ENCODE assay signal across 31 cellular contexts in the genomic region with DNA sequence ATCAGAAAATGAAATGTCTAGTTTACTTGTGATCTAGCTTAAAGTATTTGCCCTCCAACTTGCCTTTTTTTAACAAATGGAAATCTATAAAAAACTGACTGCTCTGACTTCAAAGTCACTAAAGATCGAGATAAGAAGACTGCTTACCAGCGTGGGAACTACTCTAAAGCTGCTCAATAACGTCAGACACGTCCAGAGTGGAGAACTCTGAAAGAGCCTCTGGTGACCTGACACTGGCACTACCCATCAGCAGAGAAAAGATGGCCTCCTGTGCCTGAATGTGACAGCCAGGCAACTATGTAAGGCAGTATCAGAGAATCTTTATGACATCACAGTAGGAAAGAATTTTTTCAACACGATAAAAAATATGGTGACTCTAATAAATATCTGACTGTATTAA.
DNase-seq lines count a peak whose midpoint lies in the region; ATAC-seq, FAIRE-seq and TF ChIP-seq lines count a peak whose summit lies in the region.
"Had no signal": no experiment of that assay in that cellular context is flagged by ENCODE, and none has a peak within 500 bp of the region (broad histone marks: within the 10 kb centered on the region; RNA-seq: fewer than 3 reads in every experiment).

No MANE protein-coding gene starts in this region.

- H3K27me3 ChIP-seq in GM12878 (replicated peaks in 1 of 2; ENCODE audit: control insufficient read depth in 2 of 2, insufficient read depth in 2 of 2, low read length in 1 of 2) (no peaks in the 10 kb centered on the region), neutrophil (no peaks in the 10 kb centered on the region)
- H3K27me3 ChIP-seq: BLaER1 treated with 17β-estradiol and CSF1 and Interleukin-3, amounts not matched to agents 10 nM and 100 nM; colonic mucosa had no signal

- TF ChIP-seq RAD21 in GM12878 (IDR thresholded peaks at IDR 0.05; ENCODE audit: insufficient read depth, low read depth, low read length) = no peak

- H3K36me3 Mint-ChIP-seq in activated T-helper 17 cell treated with anti-CD3 and anti-CD28 coated beads, Interleukin-2, amount 50 U/mL, for 72 hours (ENCODE audit: low read depth) = peaks cover 83% of the 10 kb centered on the region

- SMC1A ChIA-PET in GM12878 (lab: Charles Lee; ENCODE audit: uncharacterized antibody, unreplicated experiment) = interaction anchor here (1.2 to 2.4 kb wide), 3 partner anchors 25 to 240 kb away, joined by 3 to 10 read pairs (median 3); no protein-coding TSS in a partner anchor

- POLR2A ChIA-PET in GM12878 (lab: Charles Lee) = interaction anchor here (0.5 to 1.4 kb wide), 3 partner anchors 9 to 240 kb away, joined by 3 to 7 read pairs (median 3); no protein-coding TSS in a partner anchor

- DNase-seq in Right ventricle myocardium superior (no peak), cardiac septum (ENCODE audit: low spot score) (no peak), GM12878 (ENCODE audit: low read depth, low spot score) (no peak), GM12891 (ENCODE audit: insufficient read length, low spot score) (no peak), left lobe of liver (ENCODE audit: low spot score) (no peak)
- DNase-seq: activated CD8-positive, alpha-beta memory T cell treated with anti-CD3 and anti-CD28 coated beads for 24 hours; activated T-cell treated with anti-CD3 and anti-CD28 coated beads for 4 hours; aorta; colonic mucosa; COR-L47; DMS53; effector CD4-positive, alpha-beta T cell; glutamatergic neuron; H7; midbrain; naive B cell; NCI-H1092; NCI-H2029 treated with DMSO at 0.1 percent for 48 hours; NK-92 treated with Interleukin-12 subunit alpha and Interleukin-12 subunit beta, amount 100 ng/mL, for 24 hours; psoas muscle; stimulated activated CD4-positive, alpha-beta T cell treated with anti-CD3 and anti-CD28 coated beads, Interleukin-15, amount 100 ng/mL, for 24 hours; T-helper 1 cell had no signal

- peaks cover 6% of the 10 kb centered on the region for H3K4me1 Mint-ChIP-seq in activated T-helper 17 cell treated with anti-CD3 and anti-CD28 coated beads, Interleukin-2, amount 50 U/mL, for 72 hours

- no peak overlapping the region for H3K4me3 Mint-ChIP-seq in activated T-helper 17 cell treated with anti-CD3 and anti-CD28 coated beads, Interleukin-2, amount 50 U/mL, for 72 hours
- H3K4me3 Mint-ChIP-seq: naive B cell; stimulated activated memory B cell treated with anti-CD40 and anti-IgM and Interleukin-4, amounts not matched to agents 10 μg/mL and 1 μg/mL and 100 μg/mL, for 72 hours; type B pancreatic cell had no signal

- H3K9ac ChIP-seq in GM12878 (ENCODE audit: control insufficient read depth, insufficient read depth, low read length) = no peak overlapping the region
- H3K9ac ChIP-seq: BLaER1 treated with 17β-estradiol and CSF1 and Interleukin-3, amounts not matched to agents 10 nM and 100 nM had no signal

- WGBS in GM12878 (ENCODE audit: insufficient coverage, insufficient replicate concordance, low lambda C conversion rate, missing lambda C conversion rate) = 98% methylated on average over 5 of the region's 5 CpGs

- no TSS peak for BruUV-seq in GM12878 (replicated peaks; lab: Mats Ljungman, UMichigan)

- no peak overlapping the region for H3K27ac ChIP-seq in GM12878 (ENCODE audit: control insufficient read depth, insufficient read depth)
- peak overlapping the region; percentile 5 for H3K27ac ChIP-seq in neutrophil
- H3K27ac ChIP-seq: BLaER1 treated with 17β-estradiol and CSF1 and Interleukin-3, amounts not matched to agents 10 nM and 100 nM; colonic mucosa; epithelial cell of prostate; psoas muscle; SK-N-MC had no signal

- H3K79me2 ChIP-seq in GM12878 (ENCODE audit: control insufficient read depth, insufficient read depth, low read length) = no peaks in the 10 kb centered on the region; the same call in 1 of the 2 replicates

- in situ Hi-C loops in GM12878 (cut with MboI) = no loop called here

- H3K9me3 ChIP-seq in GM12878 (replicated peaks; ENCODE audit: control insufficient read depth, insufficient read depth, low read length) (no peaks in the 10 kb centered on the region), neutrophil (no peaks in the 10 kb centered on the region)
- H3K9me3 ChIP-seq: BLaER1 treated with 17β-estradiol and CSF1 and Interleukin-3, amounts not matched to agents 10 nM and 100 nM; colonic mucosa; psoas muscle had no signal

- CTCF ChIA-PET in GM12878 (lab: Yijun Ruan, JAX) = interaction anchor here (1.5 to 2.4 kb wide), 2 partner anchors 9 to 20 kb away, joined by 5 to 14 read pairs; no protein-coding TSS in a partner anchor

- TF ChIP-seq POLR2A in GM12878 (IDR thresholded peaks at IDR 0.05; ENCODE audit: low read depth, low read length) (0 out of 2 replicates have a peak, but pooled peaks have one; percentile 41), GM12891 (IDR thresholded peaks at IDR 0.05; ENCODE audit: low read depth, low read length) (no peak)

- FAIRE-seq in GM12878 (lab: Jason Lieb, UNC) (no peak), GM12891 (lab: Jason Lieb, UNC) (no peak)
- FAIRE-seq: islet of Langerhans, K562 had no signal

- H4K20me1 ChIP-seq in GM12878 (ENCODE audit: control insufficient read depth, insufficient read depth) = 0 out of 2 replicates have a peak, but pooled peaks cover 3% of the 10 kb centered on the region

- no peaks in the 10 kb centered on the region for H3K9me3 Mint-ChIP-seq in activated T-helper 17 cell treated with anti-CD3 and anti-CD28 coated beads, Interleukin-2, amount 50 U/mL, for 72 hours
- H3K9me3 Mint-ChIP-seq: naive B cell; stimulated activated memory B cell treated with anti-CD40 and anti-IgM and Interleukin-4, amounts not matched to agents 10 μg/mL and 1 μg/mL and 100 μg/mL, for 72 hours; type B pancreatic cell had no signal

- intact Hi-C loops in Right ventricle myocardium superior (cut with DNase I) (no loop called here), cardiac septum (cut with DNase I) (no loop called here), GM12878 (cut with micrococcal nuclease; ENCODE audit: unreplicated experiment) (no loop called here)

- no peak overlapping the region for H2AFZ ChIP-seq in GM12878 (ENCODE audit: control insufficient read depth, low read depth, low read length)

- H3K4me1 ChIP-seq in GM12878 (ENCODE audit: control insufficient read depth, insufficient read depth, low read length) (no peaks in the 10 kb centered on the region), neutrophil (ENCODE audit: control insufficient read depth in 1 of 2, insufficient read depth in 1 of 2, low read depth in 1 of 2, low read length in 1 of 2) (no peaks in the 10 kb centered on the region)
- H3K4me1 ChIP-seq: BLaER1 treated with 17β-estradiol and CSF1 and Interleukin-3, amounts not matched to agents 10 nM and 100 nM; psoas muscle had no signal

- peaks cover 14 to 43% of the 10 kb centered on the region in 2 experiments for H3K36me3 ChIP-seq in GM12878 (ENCODE audit: control insufficient read depth in 2 of 2, insufficient read depth in 2 of 2, low read length in 1 of 2)
- H3K36me3 ChIP-seq in neutrophil = peaks cover 91% of the 10 kb centered on the region
- H3K36me3 ChIP-seq: colonic mucosa had no signal

- no peak overlapping the region for H3K4me3 ChIP-seq in GM12878
- H3K4me3 ChIP-seq in neutrophil (ENCODE audit: low read depth in 1 of 2, low read length in 1 of 2) = no peak overlapping the region
- H3K4me3 ChIP-seq: BLaER1 treated with 17β-estradiol and CSF1 and Interleukin-3, amounts not matched to agents 10 nM and 100 nM; colonic mucosa; K562; psoas muscle; SK-N-MC had no signal

- no peak for TF ChIP-seq CTCF in GM12878 (IDR thresholded peaks at IDR 0.05 in 2 of 3, conservative IDR thresholded peaks at IDR 0.05 in 1 of 3; ENCODE audit: control insufficient read depth in 2 of 3, extremely low read depth in 1 of 3, insufficient read depth in 1 of 3, low read depth in 3 of 3, low read length in 3 of 3)
- TF ChIP-seq CTCF in neutrophil (IDR thresholded peaks at IDR 0.05) = no peak

- ATAC-seq in Right ventricle myocardium superior (ENCODE audit: poor library complexity) (peak; percentile 47), GM12878 (no peak), left lobe of liver (no peak)
- ATAC-seq in activated T-helper 17 cell treated with anti-CD3 and anti-CD28 coated beads, Interleukin-2, amount 50 U/mL, for 72 hours (replicated peaks) = no peak
- ATAC-seq: psoas muscle; stimulated activated memory B cell treated with anti-CD40 and anti-IgM and Interleukin-4, amounts not matched to agents 10 μg/mL and 1 μg/mL and 100 μg/mL, for 72 hours had no signal

- no peak overlapping the region for H3K4me2 ChIP-seq in GM12878 (ENCODE audit: control insufficient read depth, insufficient read depth)
- H3K4me2 ChIP-seq: BLaER1 treated with 17β-estradiol and CSF1 and Interleukin-3, amounts not matched to agents 10 nM and 100 nM had no signal

- TF ChIP-seq EP300 in GM12878 (IDR thresholded peaks at IDR 0.05; ENCODE audit: borderline replicate concordance in 1 of 2, control insufficient read depth in 1 of 2, low read depth in 2 of 2, low read length in 2 of 2) = no peak

- peak overlapping the region; percentile 53 for H3K27ac Mint-ChIP-seq in activated T-helper 17 cell treated with anti-CD3 and anti-CD28 coated beads, Interleukin-2, amount 50 U/mL, for 72 hours
- H3K27ac Mint-ChIP-seq: type B pancreatic cell had no signal

- RAD21 ChIA-PET in GM12878 (lab: Charles Lee; ENCODE audit: unreplicated experiment) = no interaction called here

- H3K27me3 Mint-ChIP-seq in activated T-helper 17 cell treated with anti-CD3 and anti-CD28 coated beads, Interleukin-2, amount 50 U/mL, for 72 hours = no peaks in the 10 kb centered on the region
- H3K27me3 Mint-ChIP-seq: naive B cell; stimulated activated memory B cell treated with anti-CD40 and anti-IgM and Interleukin-4, amounts not matched to agents 10 μg/mL and 1 μg/mL and 100 μg/mL, for 72 hours; type B pancreatic cell had no signal

TF ChIP-seq in GM12878, 131 proteins besides CTCF, POLR2A, EP300 and RAD21:
- TF ChIP-seq SUPT20H (IDR thresholded peaks at IDR 0.05; ENCODE audit: borderline replicate concordance, control insufficient read depth, low read depth, low read length) = no peak
- 0 out of 2 replicates have a peak, but pooled peaks have one; percentile 9 for TF ChIP-seq POLR2AphosphoS5 (IDR thresholded peaks at IDR 0.05; ENCODE audit: low read length)
- no peak for TF ChIP-seq TARDBP (IDR thresholded peaks at IDR 0.05; ENCODE audit: borderline replicate concordance)
- no peak for TF ChIP-seq MXI1 (IDR thresholded peaks at IDR 0.05; ENCODE audit: low read depth, low read length)
- no peak for TF ChIP-seq SMAD1 (IDR thresholded peaks at IDR 0.05; ENCODE audit: low read depth, partially characterized antibody)

TF ChIP-seq in GM12891, 5 proteins besides CTCF, POLR2A, EP300 and RAD21:
- TF ChIP-seq POU2F2 (IDR thresholded peaks at IDR 0.05; ENCODE audit: low read depth, low read length) (no peak), TAF1 (IDR thresholded peaks at IDR 0.05; ENCODE audit: low read depth, low read length) (no peak), PAX5 (IDR thresholded peaks at IDR 0.05; ENCODE audit: insufficient read depth, low read length, severe bottlenecking) (no peak), SPI1 (IDR thresholded peaks at IDR 0.05; ENCODE audit: low read depth, low read length) (no peak), POLR2AphosphoS5 (IDR thresholded peaks at IDR 0.05; ENCODE audit: low read depth, low read length) (no peak)
